ENCODE assay signal across 13 cellular contexts in the genomic region with DNA sequence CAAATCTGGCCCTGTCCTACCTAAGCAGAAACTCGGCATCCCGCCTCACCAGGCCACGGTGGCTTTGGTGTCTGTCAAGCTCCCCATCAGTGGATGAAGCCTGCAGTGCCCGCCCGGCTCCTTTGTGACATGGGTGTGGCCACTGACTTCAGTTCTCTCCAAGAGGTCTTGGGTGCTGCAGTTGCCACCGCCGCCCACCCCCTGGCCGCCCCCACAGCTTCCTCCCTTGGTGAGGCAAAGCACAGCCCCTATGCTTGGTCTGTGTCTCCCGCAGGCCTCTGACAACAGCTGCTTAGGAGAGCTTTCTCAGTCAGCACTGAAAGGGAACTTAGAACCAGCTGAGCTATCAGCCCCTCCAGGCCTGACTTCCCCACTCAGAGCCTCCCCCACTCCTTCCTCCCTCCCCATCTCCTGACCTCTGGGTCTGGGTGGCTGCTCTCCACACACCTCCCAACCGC. TPM values are rescaled to one million over a fixed set of nuclear protein-coding genes. Genes with fewer than 3 reads are reported as not detected.
DNase-seq lines count a peak whose midpoint lies in the region; ATAC-seq, FAIRE-seq and TF ChIP-seq lines count a peak whose summit lies in the region.
"Had no signal": no experiment of that assay in that cellular context is flagged by ENCODE, and none has a peak within 500 bp of the region (broad histone marks: within the 10 kb centered on the region; RNA-seq: fewer than 3 reads in every experiment).

No MANE protein-coding gene starts in this region.

- no peak overlapping the region for H3K27ac ChIP-seq in left ventricle myocardium inferior (replicated peaks)
- H3K27ac ChIP-seq in thymus (ENCODE audit: low read depth), result peak overlapping the region; percentile 15
- no peak overlapping the region for H3K27ac ChIP-seq in brain microvascular endothelial cell
- H3K27ac ChIP-seq: WERI-Rb-1 had no signal

- peaks cover 21% of the 10 kb centered on the region for H3K4me1 Mint-ChIP-seq in CD14-positive monocyte

- H3K4me3 ChIP-seq in left ventricle myocardium inferior (no peak overlapping the region), thymus (ENCODE audit: low read length) (no peak overlapping the region), brain microvascular endothelial cell (ENCODE audit: low read depth, low read length) (no peak overlapping the region)

- intact Hi-C loops in cardiac septum (cut with DNase I), result no loop called here
- intact Hi-C loops in left ventricle myocardium inferior (cut with micrococcal nuclease), result no loop called here
- intact Hi-C loops in CD14-positive monocyte (cut with micrococcal nuclease), result no loop called here

- no peaks in the 10 kb centered on the region for H3K36me3 Mint-ChIP-seq in CD14-positive monocyte

- H3K27me3 ChIP-seq in left ventricle myocardium inferior (ENCODE audit: low read depth) (no peaks in the 10 kb centered on the region), thymus (ENCODE audit: control insufficient read depth, insufficient read depth) (no peaks in the 10 kb centered on the region), brain microvascular endothelial cell (replicated peaks) (no peaks in the 10 kb centered on the region)

- in situ Hi-C loops in KBM-7 (cut with MboI; ENCODE audit: low pct_unique_long_range_greater_than_20kb, low sequenced_read_pairs), result no loop called here
- in situ Hi-C loops in brain microvascular endothelial cell (cut with HindIII; ENCODE audit: low pct_ligation_motif_present, low sequenced_read_pairs), result no loop called here

- TF ChIP-seq CTCF in left ventricle myocardium inferior (IDR thresholded peaks at IDR 0.05; ENCODE audit: borderline replicate concordance) (no peak), brain microvascular endothelial cell (IDR thresholded peaks at IDR 0.05; ENCODE audit: low read depth, low read length, missing control alignments) (no peak), CD14-positive monocyte (IDR thresholded peaks at IDR 0.05) (no peak)

- ATAC-seq in GM21825 (IDR thresholded peaks at IDR 0.05; ENCODE audit: unreplicated experiment), result peak; percentile 38
- ATAC-seq: PC-3 had no signal

- DNase-seq in cardiac septum (ENCODE audit: low spot score) (peak; percentile 71), left ventricle myocardium inferior (no peak), KBM-7 (peak; percentile 30), brain microvascular endothelial cell (no peak), frontal cortex (ENCODE audit: low spot score in 2 of 2) (no peak), CD14-positive monocyte (ENCODE audit: low spot score) (no peak)
- DNase-seq: activated naive CD8-positive, alpha-beta T cell treated with anti-CD3 and anti-CD28 coated beads, Interleukin-2, amount 10 ng/mL, durations not matched to agents 7 days and 5 days; NCI-H187 treated with DMSO at 0.1 percent for 48 hours; PC-3; WERI-Rb-1 had no signal

- H3K4me3 Mint-ChIP-seq in CD14-positive monocyte, result no peak overlapping the region
- H3K4me3 Mint-ChIP-seq: activated naive CD8-positive, alpha-beta T cell treated with anti-CD3 and anti-CD28 coated beads, Interleukin-2, amount 10 ng/mL, durations not matched to agents 7 days and 5 days had no signal

- H3K36me3 ChIP-seq in left ventricle myocardium inferior, result no peaks in the 10 kb centered on the region
- no peaks in the 10 kb centered on the region for H3K36me3 ChIP-seq in thymus (ENCODE audit: control insufficient read depth, insufficient read depth)
- H3K36me3 ChIP-seq in brain microvascular endothelial cell (replicated peaks), result no peaks in the 10 kb centered on the region
- H3K36me3 ChIP-seq: WERI-Rb-1 had no signal

- no peak for FAIRE-seq in frontal cortex (lab: Jason Lieb, UNC)

- WGBS in thymus, result 34% methylated on average over 10 of the region's 10 CpGs

- peaks cover 0 to 3% (median 1%) of the 10 kb centered on the region in 3 donors for H3K27me3 Mint-ChIP-seq in CD14-positive monocyte (ENCODE audit: low read depth in 3 of 3)
- H3K27me3 Mint-ChIP-seq: activated naive CD8-positive, alpha-beta T cell treated with anti-CD3 and anti-CD28 coated beads, Interleukin-2, amount 10 ng/mL, durations not matched to agents 7 days and 5 days had no signal

- H3K9me3 ChIP-seq in left ventricle myocardium inferior (replicated peaks) (no peaks in the 10 kb centered on the region), thymus (ENCODE audit: control insufficient read depth) (no peaks in the 10 kb centered on the region)

- no peak overlapping the region for H3K27ac Mint-ChIP-seq in CD14-positive monocyte
- H3K27ac Mint-ChIP-seq: activated naive CD8-positive, alpha-beta T cell treated with anti-CD3 and anti-CD28 coated beads, Interleukin-2, amount 10 ng/mL, durations not matched to agents 7 days and 5 days had no signal

- no peaks in the 10 kb centered on the region for H3K4me1 ChIP-seq in left ventricle myocardium inferior
- H3K4me1 ChIP-seq in thymus (ENCODE audit: control insufficient read depth, insufficient read depth, low read length), result peaks cover 4% of the 10 kb centered on the region

- peaks cover 0 to under 1% (median 0%) of the 10 kb centered on the region in 7 donors for H3K9me3 Mint-ChIP-seq in CD14-positive monocyte
- H3K9me3 Mint-ChIP-seq: activated naive CD8-positive, alpha-beta T cell treated with anti-CD3 and anti-CD28 coated beads, Interleukin-2, amount 10 ng/mL, durations not matched to agents 7 days and 5 days had no signal

RNA-seq across cellular contexts. Expression of a gene that starts 22.9 kb away (rescaled TPM):
- total RNA-seq in cardiac septum, result not detected
- total RNA-seq in left ventricle myocardium inferior, result not detected
- polyA plus RNA-seq in thymus, result 1.9 TPM
- not detected for total RNA-seq in frontal cortex
- under 1 TPM in 1 of 2 donors, not detected in 1; 0.11 TPM for polyA plus RNA-seq in CD14-positive monocyte

RNA-seq across cellular contexts. Expression of a gene that starts 48.0 kb away (rescaled TPM):
- not detected for total RNA-seq in cardiac septum
- total RNA-seq in left ventricle myocardium inferior, result not detected
- polyA plus RNA-seq in thymus, result not detected
- total RNA-seq in frontal cortex, result not detected
- not detected for polyA plus RNA-seq in CD14-positive monocyte
- total RNA-seq: activated naive CD8-positive, alpha-beta T cell treated with anti-CD3 and anti-CD28 coated beads, Interleukin-2, amount 10 ng/mL, durations not matched to agents 7 days and 5 days; PC-3; urinary bladder had no signal
- polyA plus RNA-seq: urinary bladder had no signal

Comparison
In these comparisons a context has a peak if more than half of its experiments do, and no peak if none do; other contexts are left out.
1. DNase-seq: peak in cardiac septum (single experiment) and KBM-7 (single experiment); none in left ventricle myocardium inferior (single experiment), brain microvascular endothelial cell (single experiment), frontal cortex (0 of 2) and CD14-positive monocyte (single experiment).